Comparison of ENCODE assay signal across 27 cellular contexts in the genomic region with DNA sequence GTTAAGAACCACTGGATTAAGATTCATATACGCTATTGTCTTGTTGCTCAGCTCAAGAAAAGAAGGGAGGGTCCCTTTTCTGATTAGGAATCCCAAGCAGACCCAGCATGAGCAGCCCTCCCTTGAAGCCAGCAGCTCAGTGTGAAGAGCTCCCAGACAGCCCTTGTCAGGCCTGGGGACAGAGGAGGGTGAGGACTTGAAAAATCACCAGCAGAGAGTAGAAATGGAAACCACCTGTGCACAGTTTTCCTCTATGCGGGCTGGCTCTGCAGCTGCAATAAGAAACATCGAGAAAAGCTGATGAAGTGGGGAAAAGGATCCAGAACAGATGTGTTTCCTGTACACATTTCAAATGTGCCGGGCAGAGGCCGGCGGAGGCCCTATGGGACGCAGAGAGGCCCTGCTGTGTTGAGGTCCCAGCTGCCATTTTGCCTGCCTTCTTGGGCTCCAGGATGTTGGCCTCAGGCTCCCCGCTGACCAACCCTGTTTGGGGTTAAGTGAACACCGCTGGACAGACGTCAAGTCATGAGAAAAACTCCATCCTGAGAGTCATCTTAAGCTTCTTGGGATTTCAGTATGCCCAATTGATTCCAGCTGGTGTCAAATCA.
"Had no signal": no experiment of that assay in that cellular context is flagged by ENCODE, and none has a peak within 500 bp of the region (broad histone marks: within the 10 kb centered on the region; RNA-seq: fewer than 3 reads in every experiment).

No MANE protein-coding gene starts in this region.

- H3K4me3 Mint-ChIP-seq: activated naive CD4-positive, alpha-beta T cell treated with anti-CD3 and anti-CD28 coated beads for 36 hours; activated T-cell treated with anti-CD3 and anti-CD28 coated beads, Interleukin-2, amount 50 U/mL, for 4 hours; dendritic cell treated with granulocyte-macrophage colony-stimulating factor and Interleukin-4, amounts not matched to agents 40 ng/mL and 50 ng/mL, for 4 days; mesothelial cell of epicardium; natural killer cell; stimulated activated naive B cell treated with anti-CD40 and anti-IgM and Interleukin-4, amounts not matched to agents 10 μg/mL and 1 μg/mL and 100 μg/mL, for 72 hours; T-helper 1 cell treated with Interleukin-12 subunit alpha and Interleukin-12 subunit beta and Interleukin-4 antibody, amounts not matched to agents 30 μg/mL and 1 μg/mL, for 36 hours had no signal

- H3K4me1 ChIP-seq: foreskin keratinocyte, left lung, transverse colon had no signal

- H3K36me3 ChIP-seq: cardiac muscle cell, left lung, sigmoid colon, transverse colon had no signal

- H3K27me3 ChIP-seq: body of pancreas, cardiac muscle cell had no signal

- H3K4me3 ChIP-seq: body of pancreas, cardiac muscle cell, left lung, sigmoid colon, smooth muscle cell, transverse colon had no signal

- H3K9me3 ChIP-seq: body of pancreas, left lung, sigmoid colon, transverse colon had no signal

- ATAC-seq: activated T-cell treated with anti-CD3 and anti-CD28 coated beads, Interleukin-2, amount 50 U/mL, for 4 hours; body of pancreas; foreskin keratinocyte; left lung; stimulated activated naive B cell treated with anti-CD40 and anti-IgM and Interleukin-4, amounts not matched to agents 10 μg/mL and 1 μg/mL and 100 μg/mL, for 72 hours had no signal

- FAIRE-seq: endometrium, kidney, urothelium cell line had no signal

- H3K9me3 Mint-ChIP-seq: activated naive CD4-positive, alpha-beta T cell treated with anti-CD3 and anti-CD28 coated beads for 36 hours; activated T-cell treated with anti-CD3 and anti-CD28 coated beads, Interleukin-2, amount 50 U/mL, for 4 hours; activated T-helper 2 cell treated with anti-CD3 and anti-CD28 coated beads, Interferon-gamma antibody, Interleukin-2, Interleukin-4, amounts not matched to agents 10 μg/mL and 5 μg/mL and 100 μg/mL, durations not matched to agents 14 hours and 24 hours and 36 hours; dendritic cell treated with granulocyte-macrophage colony-stimulating factor and Interleukin-4, amounts not matched to agents 40 ng/mL and 50 ng/mL, for 4 days; mesothelial cell of epicardium; natural killer cell; stimulated activated naive B cell treated with anti-CD40 and anti-IgM and Interleukin-4, amounts not matched to agents 10 μg/mL and 1 μg/mL and 100 μg/mL, for 72 hours; T-helper 1 cell treated with Interleukin-12 subunit alpha and Interleukin-12 subunit beta and Interleukin-4 antibody, amounts not matched to agents 30 μg/mL and 1 μg/mL, for 36 hours had no signal

- H3K27ac ChIP-seq: body of pancreas, cardiac muscle cell, foreskin keratinocyte, left lung, sigmoid colon, transverse colon had no signal

- H3K4me1 Mint-ChIP-seq: natural killer cell; stimulated activated naive B cell treated with anti-CD40 and anti-IgM and Interleukin-4, amounts not matched to agents 10 μg/mL and 1 μg/mL and 100 μg/mL, for 72 hours had no signal

- DNase-seq: activated CD4-positive, alpha-beta T cell treated with anti-CD3 and anti-CD28 coated beads for 4 hours; activated CD4-positive, alpha-beta T cell treated with anti-CD3 and anti-CD28 coated beads, Interleukin-2, amount 50 U/mL, for 48 hours; activated CD4-positive, CD25-positive, alpha-beta regulatory T cell; activated CD8-positive, alpha-beta memory T cell treated with anti-CD3 and anti-CD28 coated beads, Interleukin-2, amount 50 U/mL, for 48 hours; activated naive CD4-positive, alpha-beta T cell treated with anti-CD3 and anti-CD28 coated beads for 36 hours; activated T-cell treated with anti-CD3 and anti-CD28 coated beads, Interleukin-2, amount 50 U/mL, for 4 hours; body of pancreas; effector CD4-positive, alpha-beta T cell; foreskin keratinocyte; kidney; left lung; mammary epithelial cell; natural killer cell; occipital lobe; sigmoid colon; stimulated activated CD4-positive, alpha-beta T cell treated with anti-CD3 and anti-CD28 coated beads, Interleukin-2, amount 100 ng/mL, for 48 hours; stimulated activated CD8-positive, alpha-beta memory T cell treated with anti-CD3 and anti-CD28 coated beads, Interleukin-4, amount 100 ng/mL, for 48 hours; stimulated activated naive B cell treated with anti-CD40 and anti-IgM and Interleukin-4, amounts not matched to agents 10 μg/mL and 1 μg/mL and 100 μg/mL, for 72 hours; transverse colon had no signal

- H3K36me3 Mint-ChIP-seq: mesothelial cell of epicardium; natural killer cell; stimulated activated naive B cell treated with anti-CD40 and anti-IgM and Interleukin-4, amounts not matched to agents 10 μg/mL and 1 μg/mL and 100 μg/mL, for 72 hours had no signal

- H3K4me2 ChIP-seq: smooth muscle cell had no signal

- H3K27ac Mint-ChIP-seq: activated naive CD4-positive, alpha-beta T cell treated with anti-CD3 and anti-CD28 coated beads for 36 hours; activated T-helper 2 cell treated with anti-CD3 and anti-CD28 coated beads, Interferon-gamma antibody, Interleukin-2, Interleukin-4, amounts not matched to agents 10 μg/mL and 5 μg/mL and 100 μg/mL, durations not matched to agents 14 hours and 24 hours and 36 hours; dendritic cell treated with granulocyte-macrophage colony-stimulating factor and Interleukin-4, amounts not matched to agents 40 ng/mL and 50 ng/mL, for 4 days; mesothelial cell of epicardium; natural killer cell; stimulated activated naive B cell treated with anti-CD40 and anti-IgM and Interleukin-4, amounts not matched to agents 10 μg/mL and 1 μg/mL and 100 μg/mL, for 72 hours; T-helper 1 cell treated with Interleukin-12 subunit alpha and Interleukin-12 subunit beta and Interleukin-4 antibody, amounts not matched to agents 30 μg/mL and 1 μg/mL, for 36 hours had no signal
